Comparison of ENCODE assay signal across 2 cellular contexts in the genomic region with DNA sequence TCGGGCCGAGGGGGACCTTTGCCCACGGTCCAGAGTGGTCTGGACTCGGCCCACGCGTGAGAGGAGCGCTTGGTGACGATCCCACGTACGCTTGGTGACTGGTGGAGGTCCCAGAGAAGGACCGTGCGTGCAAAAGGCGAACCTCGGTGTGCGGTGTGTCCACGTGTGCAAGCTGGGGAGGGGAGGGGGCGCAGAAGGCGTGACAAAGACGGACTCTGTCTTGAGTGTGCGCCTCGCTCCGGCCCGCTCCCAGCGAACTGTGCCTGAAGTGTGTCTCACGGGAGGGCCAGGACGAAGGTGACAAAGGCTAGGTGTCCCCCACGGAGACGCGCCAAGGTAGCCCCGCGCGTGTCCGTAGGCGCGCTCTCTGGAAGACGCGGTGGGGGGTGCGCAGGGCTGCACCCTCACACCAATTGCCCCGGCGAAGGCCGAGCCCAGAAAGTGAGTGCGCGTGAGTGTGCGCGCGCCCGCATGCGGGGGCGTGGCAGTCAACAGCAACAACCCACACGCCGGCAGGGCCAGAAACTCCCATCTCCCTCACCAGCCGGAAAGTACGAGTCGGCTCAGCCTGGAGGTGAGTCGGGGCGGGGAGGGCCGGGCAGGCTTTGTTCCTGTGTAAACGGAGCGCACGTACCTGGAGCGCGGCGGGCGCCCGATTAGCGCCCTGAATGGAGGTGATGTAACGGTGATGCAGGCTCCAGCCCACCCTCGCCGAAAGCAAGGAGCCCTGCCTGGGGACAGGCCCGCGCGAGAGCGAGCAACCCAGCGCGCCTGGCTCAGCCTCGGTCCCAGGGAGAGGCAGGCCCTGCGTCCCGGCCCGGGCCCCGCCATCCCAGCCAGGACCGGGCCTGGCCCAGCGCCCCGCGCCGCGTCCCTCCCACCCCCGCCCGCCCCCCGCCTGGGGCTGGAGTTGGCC.
TF ChIP-seq lines count a peak whose summit lies in the region.

A gene with protein sequence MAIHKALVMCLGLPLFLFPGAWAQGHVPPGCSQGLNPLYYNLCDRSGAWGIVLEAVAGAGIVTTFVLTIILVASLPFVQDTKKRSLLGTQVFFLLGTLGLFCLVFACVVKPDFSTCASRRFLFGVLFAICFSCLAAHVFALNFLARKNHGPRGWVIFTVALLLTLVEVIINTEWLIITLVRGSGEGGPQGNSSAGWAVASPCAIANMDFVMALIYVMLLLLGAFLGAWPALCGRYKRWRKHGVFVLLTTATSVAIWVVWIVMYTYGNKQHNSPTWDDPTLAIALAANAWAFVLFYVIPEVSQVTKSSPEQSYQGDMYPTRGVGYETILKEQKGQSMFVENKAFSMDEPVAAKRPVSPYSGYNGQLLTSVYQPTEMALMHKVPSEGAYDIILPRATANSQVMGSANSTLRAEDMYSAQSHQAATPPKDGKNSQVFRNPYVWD (plus strand): TSS at position 521 of the 916 bp plus-strand sequence. CDS start 7,689 bp downstream, outside the sequence.

TF ChIP-seq in SK-N-SH, 30 proteins besides CTCF, POLR2A, EP300 and RAD21:
- TF ChIP-seq, protein P1, sequence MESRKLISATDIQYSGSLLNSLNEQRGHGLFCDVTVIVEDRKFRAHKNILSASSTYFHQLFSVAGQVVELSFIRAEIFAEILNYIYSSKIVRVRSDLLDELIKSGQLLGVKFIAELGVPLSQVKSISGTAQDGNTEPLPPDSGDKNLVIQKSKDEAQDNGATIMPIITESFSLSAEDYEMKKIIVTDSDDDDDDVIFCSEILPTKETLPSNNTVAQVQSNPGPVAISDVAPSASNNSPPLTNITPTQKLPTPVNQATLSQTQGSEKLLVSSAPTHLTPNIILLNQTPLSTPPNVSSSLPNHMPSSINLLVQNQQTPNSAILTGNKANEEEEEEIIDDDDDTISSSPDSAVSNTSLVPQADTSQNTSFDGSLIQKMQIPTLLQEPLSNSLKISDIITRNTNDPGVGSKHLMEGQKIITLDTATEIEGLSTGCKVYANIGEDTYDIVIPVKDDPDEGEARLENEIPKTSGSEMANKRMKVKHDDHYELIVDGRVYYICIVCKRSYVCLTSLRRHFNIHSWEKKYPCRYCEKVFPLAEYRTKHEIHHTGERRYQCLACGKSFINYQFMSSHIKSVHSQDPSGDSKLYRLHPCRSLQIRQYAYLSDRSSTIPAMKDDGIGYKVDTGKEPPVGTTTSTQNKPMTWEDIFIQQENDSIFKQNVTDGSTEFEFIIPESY (IDR thresholded peaks at IDR 0.05; ENCODE audit: borderline replicate concordance, low read depth) = no peak
- TF ChIP-seq, protein P2, sequence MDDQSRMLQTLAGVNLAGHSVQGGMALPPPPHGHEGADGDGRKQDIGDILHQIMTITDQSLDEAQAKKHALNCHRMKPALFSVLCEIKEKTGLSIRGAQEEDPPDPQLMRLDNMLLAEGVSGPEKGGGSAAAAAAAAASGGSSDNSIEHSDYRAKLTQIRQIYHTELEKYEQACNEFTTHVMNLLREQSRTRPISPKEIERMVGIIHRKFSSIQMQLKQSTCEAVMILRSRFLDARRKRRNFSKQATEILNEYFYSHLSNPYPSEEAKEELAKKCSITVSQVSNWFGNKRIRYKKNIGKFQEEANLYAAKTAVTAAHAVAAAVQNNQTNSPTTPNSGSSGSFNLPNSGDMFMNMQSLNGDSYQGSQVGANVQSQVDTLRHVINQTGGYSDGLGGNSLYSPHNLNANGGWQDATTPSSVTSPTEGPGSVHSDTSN (IDR thresholded peaks at IDR 0.05) = no peak
- TF ChIP-seq, protein P3, sequence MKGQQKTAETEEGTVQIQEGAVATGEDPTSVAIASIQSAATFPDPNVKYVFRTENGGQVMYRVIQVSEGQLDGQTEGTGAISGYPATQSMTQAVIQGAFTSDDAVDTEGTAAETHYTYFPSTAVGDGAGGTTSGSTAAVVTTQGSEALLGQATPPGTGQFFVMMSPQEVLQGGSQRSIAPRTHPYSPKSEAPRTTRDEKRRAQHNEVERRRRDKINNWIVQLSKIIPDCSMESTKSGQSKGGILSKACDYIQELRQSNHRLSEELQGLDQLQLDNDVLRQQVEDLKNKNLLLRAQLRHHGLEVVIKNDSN (IDR thresholded peaks at IDR 0.05; ENCODE audit: borderline replicate concordance, low read depth) = no peak
- TF ChIP-seq CHD2 (IDR thresholded peaks at IDR 0.05; ENCODE audit: low read length, partially characterized antibody) (no peak), GATA2 (CRISPR knock-in tag; IDR thresholded peaks at IDR 0.05) (no peak), MEF2A (IDR thresholded peaks at IDR 0.05; ENCODE audit: borderline replicate concordance, low read depth) (no peak), YY1 (IDR thresholded peaks at IDR 0.05; ENCODE audit: low read depth) (no peak), RCOR1 (IDR thresholded peaks at IDR 0.05; ENCODE audit: low read length) (no peak), EZH2phosphoT487 (IDR thresholded peaks at IDR 0.05; ENCODE audit: borderline replicate concordance, low read depth) (no peak), JUND (IDR thresholded peaks at IDR 0.05) (no peak), NFIC (IDR thresholded peaks at IDR 0.05; ENCODE audit: borderline replicate concordance) (no peak), FOSL2 (IDR thresholded peaks at IDR 0.05; ENCODE audit: borderline replicate concordance, low read depth) (no peak), FOXJ3 (CRISPR knock-in tag; IDR thresholded peaks at IDR 0.05) (no peak), RXRA (IDR thresholded peaks at IDR 0.05; ENCODE audit: borderline replicate concordance, low read depth) (no peak), RFX5 (IDR thresholded peaks at IDR 0.05; ENCODE audit: low read length) (no peak), POLR2AphosphoS5 (IDR thresholded peaks at IDR 0.05; ENCODE audit: low read depth, low read length) (no peak), TAF1 (IDR thresholded peaks at IDR 0.05; ENCODE audit: borderline replicate concordance, low read depth, low read length) (no peak), SMC3 (IDR thresholded peaks at IDR 0.05; ENCODE audit: low read depth, low read length) (no peak)

TF ChIP-seq in SK-N-SH treated with all-trans-retinoic acid at 6 μM for 48 hours, 23 proteins besides CTCF, POLR2A, EP300 and RAD21:
- TF ChIP-seq, protein P4, sequence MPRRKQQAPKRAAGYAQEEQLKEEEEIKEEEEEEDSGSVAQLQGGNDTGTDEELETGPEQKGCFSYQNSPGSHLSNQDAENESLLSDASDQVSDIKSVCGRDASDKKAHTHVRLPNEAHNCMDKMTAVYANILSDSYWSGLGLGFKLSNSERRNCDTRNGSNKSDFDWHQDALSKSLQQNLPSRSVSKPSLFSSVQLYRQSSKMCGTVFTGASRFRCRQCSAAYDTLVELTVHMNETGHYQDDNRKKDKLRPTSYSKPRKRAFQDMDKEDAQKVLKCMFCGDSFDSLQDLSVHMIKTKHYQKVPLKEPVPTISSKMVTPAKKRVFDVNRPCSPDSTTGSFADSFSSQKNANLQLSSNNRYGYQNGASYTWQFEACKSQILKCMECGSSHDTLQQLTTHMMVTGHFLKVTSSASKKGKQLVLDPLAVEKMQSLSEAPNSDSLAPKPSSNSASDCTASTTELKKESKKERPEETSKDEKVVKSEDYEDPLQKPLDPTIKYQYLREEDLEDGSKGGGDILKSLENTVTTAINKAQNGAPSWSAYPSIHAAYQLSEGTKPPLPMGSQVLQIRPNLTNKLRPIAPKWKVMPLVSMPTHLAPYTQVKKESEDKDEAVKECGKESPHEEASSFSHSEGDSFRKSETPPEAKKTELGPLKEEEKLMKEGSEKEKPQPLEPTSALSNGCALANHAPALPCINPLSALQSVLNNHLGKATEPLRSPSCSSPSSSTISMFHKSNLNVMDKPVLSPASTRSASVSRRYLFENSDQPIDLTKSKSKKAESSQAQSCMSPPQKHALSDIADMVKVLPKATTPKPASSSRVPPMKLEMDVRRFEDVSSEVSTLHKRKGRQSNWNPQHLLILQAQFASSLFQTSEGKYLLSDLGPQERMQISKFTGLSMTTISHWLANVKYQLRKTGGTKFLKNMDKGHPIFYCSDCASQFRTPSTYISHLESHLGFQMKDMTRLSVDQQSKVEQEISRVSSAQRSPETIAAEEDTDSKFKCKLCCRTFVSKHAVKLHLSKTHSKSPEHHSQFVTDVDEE (CRISPR knock-in tag; IDR thresholded peaks at IDR 0.05) = no peak
- TF ChIP-seq CSDC2 (CRISPR knock-in tag; IDR thresholded peaks at IDR 0.05) (no peak), ZNF8 (CRISPR knock-in tag; IDR thresholded peaks at IDR 0.05) (no peak), SNAI2 (CRISPR knock-in tag; IDR thresholded peaks at IDR 0.05) (no peak), ISL1 (CRISPR knock-in tag; IDR thresholded peaks at IDR 0.05) (no peak), TOX (CRISPR knock-in tag; IDR thresholded peaks at IDR 0.05; ENCODE audit: borderline replicate concordance) (no peak)
- TF ChIP-seq, protein P5, sequence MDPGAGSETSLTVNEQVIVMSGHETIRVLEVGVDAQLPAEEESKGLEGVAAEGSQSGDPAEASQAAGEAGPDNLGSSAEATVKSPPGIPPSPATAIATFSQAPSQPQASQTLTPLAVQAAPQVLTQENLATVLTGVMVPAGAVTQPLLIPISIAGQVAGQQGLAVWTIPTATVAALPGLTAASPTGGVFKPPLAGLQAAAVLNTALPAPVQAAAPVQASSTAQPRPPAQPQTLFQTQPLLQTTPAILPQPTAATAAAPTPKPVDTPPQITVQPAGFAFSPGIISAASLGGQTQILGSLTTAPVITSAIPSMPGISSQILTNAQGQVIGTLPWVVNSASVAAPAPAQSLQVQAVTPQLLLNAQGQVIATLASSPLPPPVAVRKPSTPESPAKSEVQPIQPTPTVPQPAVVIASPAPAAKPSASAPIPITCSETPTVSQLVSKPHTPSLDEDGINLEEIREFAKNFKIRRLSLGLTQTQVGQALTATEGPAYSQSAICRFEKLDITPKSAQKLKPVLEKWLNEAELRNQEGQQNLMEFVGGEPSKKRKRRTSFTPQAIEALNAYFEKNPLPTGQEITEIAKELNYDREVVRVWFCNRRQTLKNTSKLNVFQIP (CRISPR knock-in tag; IDR thresholded peaks at IDR 0.05; ENCODE audit: borderline replicate concordance, low read depth) = no peak
- TF ChIP-seq, protein P6, sequence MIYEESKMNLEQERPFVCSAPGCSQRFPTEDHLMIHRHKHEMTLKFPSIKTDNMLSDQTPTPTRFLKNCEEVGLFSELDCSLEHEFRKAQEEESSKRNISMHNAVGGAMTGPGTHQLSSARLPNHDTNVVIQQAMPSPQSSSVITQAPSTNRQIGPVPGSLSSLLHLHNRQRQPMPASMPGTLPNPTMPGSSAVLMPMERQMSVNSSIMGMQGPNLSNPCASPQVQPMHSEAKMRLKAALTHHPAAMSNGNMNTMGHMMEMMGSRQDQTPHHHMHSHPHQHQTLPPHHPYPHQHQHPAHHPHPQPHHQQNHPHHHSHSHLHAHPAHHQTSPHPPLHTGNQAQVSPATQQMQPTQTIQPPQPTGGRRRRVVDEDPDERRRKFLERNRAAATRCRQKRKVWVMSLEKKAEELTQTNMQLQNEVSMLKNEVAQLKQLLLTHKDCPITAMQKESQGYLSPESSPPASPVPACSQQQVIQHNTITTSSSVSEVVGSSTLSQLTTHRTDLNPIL (CRISPR knock-in tag; IDR thresholded peaks at IDR 0.05; ENCODE audit: low read depth) = no peak
